Comparison of ENCODE assay signal across 9 cellular contexts in genomic region chr2:64228923-64229322, GRCh38.
DNase-seq lines count a peak whose midpoint lies in the region; ATAC-seq, FAIRE-seq and TF ChIP-seq lines count a peak whose summit lies in the region.
"Had no signal": no experiment of that assay in that cellular context is flagged by ENCODE, and none has a peak within 500 bp of the region (broad histone marks: within the 10 kb centered on the region; RNA-seq: fewer than 3 reads in every experiment).

No MANE protein-coding gene starts in this region.

- H2AFZ ChIP-seq in PC-3 (ENCODE audit: low read length) = peak overlapping the region; percentile 91
- peak overlapping the region; percentile 96 for H2AFZ ChIP-seq in parathyroid adenoma

- H3K4me2 ChIP-seq in PC-3 (ENCODE audit: low read length) (peak overlapping the region; percentile 87), parathyroid adenoma (ENCODE audit: low read length) (no peak overlapping the region)

- no peaks in the 10 kb centered on the region for H4K20me1 ChIP-seq in PC-3 (ENCODE audit: low read length)

- no peaks in the 10 kb centered on the region for H3K9me2 ChIP-seq in PC-3 (replicated peaks; ENCODE audit: low read length)

- ATAC-seq in PC-3 (no peak), GM21723 (IDR thresholded peaks at IDR 0.05; ENCODE audit: unreplicated experiment) (no peak)

- TF ChIP-seq CTCF in PC-3 (conservative IDR thresholded peaks at IDR 0.05; ENCODE audit: low read depth, low read length) (no peak), epithelial cell of esophagus (IDR thresholded peaks at IDR 0.05; ENCODE audit: insufficient read depth, low read depth, low read length, missing control alignments) (no peak), parathyroid adenoma (IDR thresholded peaks at IDR 0.05) (no peak)

- H3K9ac ChIP-seq in PC-3 (ENCODE audit: low read length) = no peak overlapping the region
- no peak overlapping the region for H3K9ac ChIP-seq in parathyroid adenoma

- no peaks in the 10 kb centered on the region for H3K9me3 ChIP-seq in PC-3 (ENCODE audit: low read length)
- H3K9me3 ChIP-seq in parathyroid adenoma (ENCODE audit: control insufficient read depth, low read length) = no peaks in the 10 kb centered on the region
- H3K9me3 ChIP-seq: HAP-1 had no signal

- no peaks in the 10 kb centered on the region for H3K4me1 ChIP-seq in PC-3 (ENCODE audit: insufficient read depth, low read length)
- H3K4me1 ChIP-seq in parathyroid adenoma = peaks cover 6% of the 10 kb centered on the region

- peak overlapping the region; percentile 72 for H3K4me3 ChIP-seq in PC-3 (ENCODE audit: low read length)
- H3K4me3 ChIP-seq in epithelial cell of esophagus (ENCODE audit: low read length) = no peak overlapping the region
- peak overlapping the region; percentile 53 for H3K4me3 ChIP-seq in parathyroid adenoma (ENCODE audit: low read depth, low read length)

- intact Hi-C loops in PC-3 (cut with micrococcal nuclease) = loop anchor here (5.0 kb wide), 1 partner anchor 442 kb away; no protein-coding TSS in a partner anchor

- no peaks in the 10 kb centered on the region for H3F3A ChIP-seq in PC-3 (ENCODE audit: low read length, unreplicated experiment)

- FAIRE-seq in HTR-8/SVneo (lab: Jason Lieb, UNC) = no peak

- no TSS peak for BruUV-seq in PC-3 (replicated peaks; lab: Mats Ljungman, UMichigan)

- CTCF ChIA-PET in PC-3 (lab: Charles Lee) = interaction anchor here (1.4 kb wide), 1 partner anchor 83 kb away, joined by 4 read pairs; no protein-coding TSS in a partner anchor

- H3K79me2 ChIP-seq in PC-3 (ENCODE audit: low read length) (no peaks in the 10 kb centered on the region), parathyroid adenoma (no peaks in the 10 kb centered on the region)

- in situ Hi-C loops in G401 (cut with HindIII; ENCODE audit: low sequenced_read_pairs) = no loop called here

- H3K27ac ChIP-seq in PC-3 (ENCODE audit: low read length) = no peak overlapping the region
- H3K27ac ChIP-seq in parathyroid adenoma = no peak overlapping the region

- H3K36me3 ChIP-seq in PC-3 (ENCODE audit: low read depth, low read length) = no peaks in the 10 kb centered on the region
- no peaks in the 10 kb centered on the region for H3K36me3 ChIP-seq in parathyroid adenoma (ENCODE audit: control insufficient read depth, insufficient read depth, low read length)
- H3K36me3 ChIP-seq: HAP-1 had no signal

- POLR2A ChIA-PET in PC-3 (lab: Charles Lee; ENCODE audit: unreplicated experiment) = no interaction called here

- H3K27me3 ChIP-seq in PC-3 (ENCODE audit: low read length) = no peaks in the 10 kb centered on the region
- H3K27me3 ChIP-seq in parathyroid adenoma (ENCODE audit: control insufficient read depth, insufficient read depth, low read length) = no peaks in the 10 kb centered on the region

- DNase-seq in ELR (ENCODE audit: low read depth) (peak; percentile 21), PC-3 (no peak), epithelial cell of esophagus (ENCODE audit: low read depth) (peak; percentile 56), NCI-H226 (no peak), G401 (ENCODE audit: low spot score) (no peak), HTR-8/SVneo (ENCODE audit: insufficient read length, low spot score) (no peak)

Comparison
In these comparisons a context has a peak if more than half of its experiments do, and no peak if none do; other contexts are left out.
1. DNase-seq: peak in ELR (single experiment) and epithelial cell of esophagus (single experiment); none in PC-3 (single experiment), NCI-H226 (single experiment), G401 (single experiment) and HTR-8/SVneo (single experiment).